ENCODE assay signal across 17 cellular contexts in genomic region chr17:21263351-21263750, GRCh38. TPM values are rescaled to one million over a fixed set of nuclear protein-coding genes. Genes with fewer than 3 reads are reported as not detected.
DNase-seq lines count a peak whose midpoint lies in the region; ATAC-seq and TF ChIP-seq lines count a peak whose summit lies in the region.
"Had no signal": no experiment of that assay in that cellular context is flagged by ENCODE, and none has a peak within 500 bp of the region (broad histone marks: within the 10 kb centered on the region; RNA-seq: fewer than 3 reads in every experiment).

No MANE protein-coding gene starts in this region.

- H3K27me3 ChIP-seq in PC-3 (ENCODE audit: low read length) (no peaks in the 10 kb centered on the region), psoas muscle (ENCODE audit: insufficient read depth in 3 of 3, low read length in 2 of 3) (no peaks in the 10 kb centered on the region)
- H3K27me3 ChIP-seq: heart left ventricle, upper lobe of right lung had no signal

- H3K9me3 ChIP-seq in PC-3 (ENCODE audit: low read length) (no peaks in the 10 kb centered on the region), psoas muscle (no peaks in the 10 kb centered on the region)
- H3K9me3 ChIP-seq: heart left ventricle, upper lobe of right lung had no signal

- ATAC-seq in activated CD4-positive, alpha-beta T cell treated with anti-CD3 and anti-CD28 coated beads for 36 hours, result peak; percentile 85
- ATAC-seq in PC-3 (no peak), psoas muscle (peak in 3 of 4 donors; percentile 52 to 72 (median 64))
- ATAC-seq: heart left ventricle, upper lobe of right lung had no signal

- peaks cover 20% of the 10 kb centered on the region for H3K4me1 Mint-ChIP-seq in activated CD4-positive, alpha-beta T cell treated with anti-CD3 and anti-CD28 coated beads for 36 hours
- peaks cover 22% of the 10 kb centered on the region for H3K4me1 Mint-ChIP-seq in activated naive CD4-positive, alpha-beta T cell treated with anti-CD3 and anti-CD28 coated beads, Interleukin-2, amount 10 ng/mL, durations not matched to agents 7 days and 5 days

- no peak overlapping the region for H3K9ac ChIP-seq in PC-3 (ENCODE audit: low read length)

- no peaks in the 10 kb centered on the region for H3K27me3 Mint-ChIP-seq in activated CD4-positive, alpha-beta T cell treated with anti-CD3 and anti-CD28 coated beads for 36 hours
- peaks cover 17% of the 10 kb centered on the region for H3K27me3 Mint-ChIP-seq in activated naive CD4-positive, alpha-beta T cell treated with anti-CD3 and anti-CD28 coated beads, Interleukin-2, amount 10 ng/mL, durations not matched to agents 7 days and 5 days

- no peaks in the 10 kb centered on the region for H4K20me1 ChIP-seq in PC-3 (ENCODE audit: low read length)

- POLR2A ChIA-PET in activated CD4-positive, alpha-beta T cell treated with anti-CD3 and anti-CD28 coated beads for 36 hours (lab: Charles Lee), result no interaction called here
- POLR2A ChIA-PET in PC-3 (lab: Charles Lee; ENCODE audit: unreplicated experiment), result no interaction called here

- no peak overlapping the region for H3K4me3 ChIP-seq in PC-3 (ENCODE audit: low read length)
- H3K4me3 ChIP-seq in psoas muscle, result no peak overlapping the region
- H3K4me3 ChIP-seq: heart left ventricle, upper lobe of right lung had no signal

- H3K4me1 ChIP-seq in PC-3 (ENCODE audit: insufficient read depth, low read length) (no peaks in the 10 kb centered on the region), psoas muscle (peaks cover 17% of the 10 kb centered on the region)
- H3K4me1 ChIP-seq: upper lobe of right lung had no signal

- no peaks in the 10 kb centered on the region for H3K79me2 ChIP-seq in PC-3 (ENCODE audit: low read length)

- no peak for DNase-seq in activated CD4-positive, alpha-beta T cell treated with anti-CD3 and anti-CD28 coated beads for 36 hours
- DNase-seq in activated CD4-positive, alpha-beta T cell treated with anti-CD3 and anti-CD28 coated beads, Interleukin-2, amount 50 U/mL, for 1 hour, result no peak
- peak; percentile 61 for DNase-seq in PC-3
- peak; percentile 85 for DNase-seq in epithelial cell of prostate (ENCODE audit: low read depth, low spot score)
- no peak for DNase-seq in psoas muscle
- no peak for DNase-seq in stimulated activated CD4-positive, alpha-beta T cell treated with anti-CD3 and anti-CD28 coated beads, Interleukin-12 subunit alpha, Interleukin-12 subunit beta, amount 100 ng/mL, for 4 hours
- no peak for DNase-seq in inferior parietal cortex (ENCODE audit: extremely low spot score)
- no peak for DNase-seq in activated naive CD4-positive, alpha-beta T cell treated with anti-CD3 and anti-CD28 coated beads, Interleukin-2, amount 10 ng/mL, durations not matched to agents 7 days and 5 days
- DNase-seq: 8988T; activated effector memory CD4-positive, alpha-beta T cell treated with anti-CD3 and anti-CD28 coated beads, Interleukin-2, amount 50 U/mL, for 16 hours; effector CD8-positive, alpha-beta T cell; heart left ventricle; left cardiac atrium; NCI-H774; T1000; upper lobe of right lung had no signal

- intact Hi-C loops in activated CD4-positive, alpha-beta T cell treated with anti-CD3 and anti-CD28 coated beads for 36 hours (cut with DNase I, micrococcal nuclease), result no loop called here
- intact Hi-C loops in PC-3 (cut with micrococcal nuclease), result no loop called here
- intact Hi-C loops in psoas muscle (cut with DNase I), result no loop called here

- H3K4me3 Mint-ChIP-seq in activated CD4-positive, alpha-beta T cell treated with anti-CD3 and anti-CD28 coated beads for 36 hours, result no peak overlapping the region
- no peak overlapping the region for H3K4me3 Mint-ChIP-seq in activated naive CD4-positive, alpha-beta T cell treated with anti-CD3 and anti-CD28 coated beads, Interleukin-2, amount 10 ng/mL, durations not matched to agents 7 days and 5 days

- H3K27ac ChIP-seq in PC-3 (ENCODE audit: low read length) (no peak overlapping the region), epithelial cell of prostate (peak overlapping the region; percentile 32), psoas muscle (no peak overlapping the region)
- H3K27ac ChIP-seq: heart left ventricle, upper lobe of right lung had no signal

- no peaks in the 10 kb centered on the region for H3K36me3 Mint-ChIP-seq in activated CD4-positive, alpha-beta T cell treated with anti-CD3 and anti-CD28 coated beads for 36 hours (ENCODE audit: low read depth)
- H3K36me3 Mint-ChIP-seq in activated naive CD4-positive, alpha-beta T cell treated with anti-CD3 and anti-CD28 coated beads, Interleukin-2, amount 10 ng/mL, durations not matched to agents 7 days and 5 days, result no peaks in the 10 kb centered on the region

- H3K9me3 Mint-ChIP-seq in activated CD4-positive, alpha-beta T cell treated with anti-CD3 and anti-CD28 coated beads for 36 hours (ENCODE audit: low read depth), result no peaks in the 10 kb centered on the region
- H3K9me3 Mint-ChIP-seq in activated naive CD4-positive, alpha-beta T cell treated with anti-CD3 and anti-CD28 coated beads, Interleukin-2, amount 10 ng/mL, durations not matched to agents 7 days and 5 days, result no peaks in the 10 kb centered on the region

- H3K9me2 ChIP-seq in PC-3 (replicated peaks; ENCODE audit: low read length), result no peaks in the 10 kb centered on the region

- no TSS peak for BruUV-seq in PC-3 (replicated peaks; lab: Mats Ljungman, UMichigan)

- no peaks in the 10 kb centered on the region for H3K36me3 ChIP-seq in PC-3 (ENCODE audit: low read depth, low read length)
- H3K36me3 ChIP-seq in psoas muscle (ENCODE audit: insufficient read depth in 1 of 2, low read depth in 1 of 2), result no peaks in the 10 kb centered on the region
- H3K36me3 ChIP-seq: heart left ventricle, upper lobe of right lung had no signal

- H3K4me2 ChIP-seq in PC-3 (ENCODE audit: low read length), result no peak overlapping the region

- H2AFZ ChIP-seq in PC-3 (ENCODE audit: low read length), result no peak overlapping the region

- WGBS in psoas muscle, 3 donors, result 65 to 73% (median 68%) methylated on average over 6 of the region's 6 CpGs

- no peak overlapping the region for H3K27ac Mint-ChIP-seq in activated CD4-positive, alpha-beta T cell treated with anti-CD3 and anti-CD28 coated beads for 36 hours
- no peak overlapping the region for H3K27ac Mint-ChIP-seq in activated naive CD4-positive, alpha-beta T cell treated with anti-CD3 and anti-CD28 coated beads, Interleukin-2, amount 10 ng/mL, durations not matched to agents 7 days and 5 days
- H3K27ac Mint-ChIP-seq: progenitor cell of endocrine pancreas had no signal

- TF ChIP-seq CTCF in PC-3 (conservative IDR thresholded peaks at IDR 0.05; ENCODE audit: low read depth, low read length), result no peak
- TF ChIP-seq CTCF in psoas muscle (IDR thresholded peaks at IDR 0.05), result no peak

- H3F3A ChIP-seq in PC-3 (ENCODE audit: low read length, unreplicated experiment), result no peaks in the 10 kb centered on the region

- CTCF ChIA-PET in activated CD4-positive, alpha-beta T cell treated with anti-CD3 and anti-CD28 coated beads for 36 hours (lab: Charles Lee), result no interaction called here
- CTCF ChIA-PET in PC-3 (lab: Charles Lee), result no interaction called here
- CTCF ChIA-PET in activated naive CD4-positive, alpha-beta T cell treated with anti-CD3 and anti-CD28 coated beads, Interleukin-2, amount 10 ng/mL, durations not matched to agents 7 days and 5 days (lab: Charles Lee), result no interaction called here

RNA-seq across cellular contexts. Expression of gene NATD1, which starts 10.1 kb away (rescaled TPM):
- 1 to 10 TPM; 1.5 to 1.7 TPM for total RNA-seq in activated CD4-positive, alpha-beta T cell treated with anti-CD3 and anti-CD28 coated beads for 36 hours
- 0.69 and 0.73 TPM in 2 replicates for total RNA-seq in PC-3 (2014; rRNA removed)
- 10 to 100 TPM; 21.6 to 48.0 (median 24.5) TPM for total RNA-seq in psoas muscle
- polyA plus RNA-seq in psoas muscle, result 10 to 100 TPM in 2 of 3 donors, 1 to 10 TPM in 1; 4.7 to 15.1 (median 10.5) TPM

RNA-seq across cellular contexts. Expression of gene MAP2K3, which starts 21.2 kb away (rescaled TPM):
- total RNA-seq in activated CD4-positive, alpha-beta T cell treated with anti-CD3 and anti-CD28 coated beads for 36 hours, result 100 to 1,000 TPM; 122 to 123 TPM
- 54.0 and 75.2 TPM in 2 replicates for total RNA-seq in PC-3 (2014; rRNA removed)
- 100 to 1,000 TPM in 2 of 4 donors, 10 to 100 TPM in 2; 64.4 to 126 (median 107) TPM for total RNA-seq in psoas muscle
- polyA plus RNA-seq in psoas muscle, result 100 to 1,000 TPM in 2 of 3 donors, 10 to 100 TPM in 1; 86.3 to 229 (median 146) TPM

RNA-seq across cellular contexts. Expression of gene TMEM11, which starts 49.4 kb away (rescaled TPM):
- total RNA-seq in activated CD4-positive, alpha-beta T cell treated with anti-CD3 and anti-CD28 coated beads for 36 hours, result 10 to 100 TPM; 28.9 to 40.4 TPM
- total RNA-seq in PC-3 (2014; rRNA removed) (58.1 and 70.8 TPM in 2 replicates), psoas muscle (10 to 100 TPM; 52.9 to 78.4 (median 58.6) TPM)
- polyA plus RNA-seq in psoas muscle, result 100 to 1,000 TPM in 2 of 3 donors, 10 to 100 TPM in 1; 89.6 to 159 (median 109) TPM

Comparison
In these comparisons a context has a peak if more than half of its experiments do, and no peak if none do; other contexts are left out.
1. DNase-seq: peak in PC-3 (single experiment) and epithelial cell of prostate (single experiment); none in activated CD4-positive, alpha-beta T cell treated with anti-CD3 and anti-CD28 coated beads for 36 hours (single experiment), activated CD4-positive, alpha-beta T cell treated with anti-CD3 and anti-CD28 coated beads, Interleukin-2, amount 50 U/mL, for 1 hour (single experiment), psoas muscle (0 of 2), stimulated activated CD4-positive, alpha-beta T cell treated with anti-CD3 and anti-CD28 coated beads, Interleukin-12 subunit alpha, Interleukin-12 subunit beta, amount 100 ng/mL, for 4 hours (single experiment), inferior parietal cortex (single experiment) and activated naive CD4-positive, alpha-beta T cell treated with anti-CD3 and anti-CD28 coated beads, Interleukin-2, amount 10 ng/mL, durations not matched to agents 7 days and 5 days (single experiment).
2. RNA of gene NATD1, which starts 10.1 kb away (total RNA-seq): 21.6 to 48.0 TPM in psoas muscle; 1.5 to 1.7 TPM in activated CD4-positive, alpha-beta T cell treated with anti-CD3 and anti-CD28 coated beads for 36 hours and 0.69 to 0.73 TPM in PC-3; every median in the first group is over 4 times any median in the second.